24 cellular contexts compared by ENCODE assay signal in genomic region chr3:173663664-173664063, GRCh38.
"Had no signal": no experiment of that assay in that cellular context is flagged by ENCODE, and none has a peak within 500 bp of the region (broad histone marks: within the 10 kb centered on the region; RNA-seq: fewer than 3 reads in every experiment).

No MANE protein-coding gene starts in this region.

- H3K4me1 Mint-ChIP-seq: activated naive CD8-positive, alpha-beta T cell treated with anti-CD3 and anti-CD28 coated beads, Interleukin-2, amount 10 ng/mL, durations not matched to agents 7 days and 5 days; stimulated activated memory B cell treated with anti-CD40 and anti-IgM and Interleukin-4, amounts not matched to agents 10 μg/mL and 1 μg/mL and 100 μg/mL, for 72 hours had no signal

- H3K4me1 ChIP-seq: breast epithelium, foreskin keratinocyte, spleen had no signal

- H3K4me3 ChIP-seq: breast epithelium, lung, spleen had no signal

- H3K9me3 ChIP-seq: breast epithelium, spleen had no signal

- H3K27ac ChIP-seq: breast epithelium, foreskin keratinocyte, spleen had no signal

- ATAC-seq: activated CD8-positive, alpha-beta T cell treated with anti-CD3 and anti-CD28 coated beads for 36 hours; foreskin keratinocyte; left lobe of liver; natural killer cell treated with Interleukin-12 subunit alpha and Interleukin-12 subunit beta and Interleukin-15 and Interleukin-18, amount 100 ng/mL, for 72 hours; stimulated activated memory B cell treated with anti-CD40 and anti-IgM and Interleukin-4, amounts not matched to agents 10 μg/mL and 1 μg/mL and 100 μg/mL, for 72 hours had no signal

- H3K36me3 ChIP-seq: breast epithelium, spleen had no signal

- H3K27ac Mint-ChIP-seq: activated CD8-positive, alpha-beta T cell treated with anti-CD3 and anti-CD28 coated beads for 36 hours; activated naive CD8-positive, alpha-beta T cell treated with anti-CD3 and anti-CD28 coated beads, Interleukin-2, amount 10 ng/mL, durations not matched to agents 7 days and 5 days; activated T-cell treated with anti-CD3 and anti-CD28 coated beads, Interleukin-2, amount 50 U/mL, for 24 hours; activated T-helper 2 cell treated with anti-CD3 and anti-CD28 coated beads, Interferon-gamma antibody, Interleukin-2, Interleukin-4, amounts not matched to agents 10 μg/mL and 5 μg/mL and 100 μg/mL, durations not matched to agents 14 hours and 24 hours and 36 hours; mesothelial cell of epicardium; natural killer cell treated with Interleukin-12 subunit alpha and Interleukin-12 subunit beta and Interleukin-15 and Interleukin-18, amount 100 ng/mL, for 72 hours; stimulated activated memory B cell treated with anti-CD40 and anti-IgM and Interleukin-4, amounts not matched to agents 10 μg/mL and 1 μg/mL and 100 μg/mL, for 72 hours had no signal

- H3K36me3 Mint-ChIP-seq: activated naive CD8-positive, alpha-beta T cell treated with anti-CD3 and anti-CD28 coated beads, Interleukin-2, amount 10 ng/mL, durations not matched to agents 7 days and 5 days; mesothelial cell of epicardium; natural killer cell treated with Interleukin-12 subunit alpha and Interleukin-12 subunit beta and Interleukin-15 and Interleukin-18, amount 100 ng/mL, for 72 hours; stimulated activated memory B cell treated with anti-CD40 and anti-IgM and Interleukin-4, amounts not matched to agents 10 μg/mL and 1 μg/mL and 100 μg/mL, for 72 hours had no signal

- H3K9me3 Mint-ChIP-seq: activated CD8-positive, alpha-beta T cell treated with anti-CD3 and anti-CD28 coated beads for 36 hours; activated T-cell treated with anti-CD3 and anti-CD28 coated beads, Interleukin-2, amount 50 U/mL, for 24 hours; activated T-helper 2 cell treated with anti-CD3 and anti-CD28 coated beads, Interferon-gamma antibody, Interleukin-2, Interleukin-4, amounts not matched to agents 10 μg/mL and 5 μg/mL and 100 μg/mL, durations not matched to agents 14 hours and 24 hours and 36 hours; mesothelial cell of epicardium; stimulated activated memory B cell treated with anti-CD40 and anti-IgM and Interleukin-4, amounts not matched to agents 10 μg/mL and 1 μg/mL and 100 μg/mL, for 72 hours had no signal

- H3K27me3 Mint-ChIP-seq: activated CD8-positive, alpha-beta T cell treated with anti-CD3 and anti-CD28 coated beads for 36 hours; activated naive CD8-positive, alpha-beta T cell treated with anti-CD3 and anti-CD28 coated beads, Interleukin-2, amount 10 ng/mL, durations not matched to agents 7 days and 5 days; activated T-cell treated with anti-CD3 and anti-CD28 coated beads, Interleukin-2, amount 50 U/mL, for 24 hours; natural killer cell treated with Interleukin-12 subunit alpha and Interleukin-12 subunit beta and Interleukin-15 and Interleukin-18, amount 100 ng/mL, for 72 hours; stimulated activated memory B cell treated with anti-CD40 and anti-IgM and Interleukin-4, amounts not matched to agents 10 μg/mL and 1 μg/mL and 100 μg/mL, for 72 hours had no signal

- H3K27me3 ChIP-seq: breast epithelium, foreskin keratinocyte, spleen had no signal

- DNase-seq: activated CD4-positive, alpha-beta T cell treated with anti-CD3 and anti-CD28 coated beads for 48 hours; activated CD4-positive, CD25-positive, alpha-beta regulatory T cell; activated CD8-positive, alpha-beta T cell treated with anti-CD3 and anti-CD28 coated beads for 36 hours; activated naive CD4-positive, alpha-beta T cell treated with Interleukin-2 at 50 U/mL for 16 hours; activated naive CD8-positive, alpha-beta T cell treated with anti-CD3 and anti-CD28 coated beads, Interleukin-2, amount 10 ng/mL, durations not matched to agents 7 days and 5 days; activated T-cell treated with anti-CD3 and anti-CD28 coated beads, Interleukin-2, amount 50 U/mL, for 24 hours; anterior cingulate cortex; cerebellar nuclear complex; cortex of kidney; effector CD4-positive, alpha-beta T cell; posterior cingulate gyrus; retina; spleen; stimulated activated CD4-positive, alpha-beta T cell treated with anti-CD3 and anti-CD28 coated beads, Interleukin-4, amount 100 ng/mL, for 4 hours; T-helper 1 cell; T-helper 9 cell had no signal

- H3K4me3 Mint-ChIP-seq: activated CD8-positive, alpha-beta T cell treated with anti-CD3 and anti-CD28 coated beads for 36 hours; activated naive CD8-positive, alpha-beta T cell treated with anti-CD3 and anti-CD28 coated beads, Interleukin-2, amount 10 ng/mL, durations not matched to agents 7 days and 5 days; activated T-cell treated with anti-CD3 and anti-CD28 coated beads, Interleukin-2, amount 50 U/mL, for 24 hours; mesothelial cell of epicardium; natural killer cell treated with Interleukin-12 subunit alpha and Interleukin-12 subunit beta and Interleukin-15 and Interleukin-18, amount 100 ng/mL, for 72 hours; stimulated activated memory B cell treated with anti-CD40 and anti-IgM and Interleukin-4, amounts not matched to agents 10 μg/mL and 1 μg/mL and 100 μg/mL, for 72 hours had no signal
